In genomic region chr12:112166051-112167015, GRCh38 we compare ENCODE assay signal across 26 cellular contexts. TPM values are rescaled to one million over a fixed set of nuclear protein-coding genes. Genes with fewer than 3 reads are reported as not detected.
A peak's percentile ranks its signal among the peaks of the same experiment; 100 is the strongest.
DNase-seq lines count a peak whose midpoint lies in the region; ATAC-seq and TF ChIP-seq lines count a peak whose summit lies in the region.
"Had no signal": no experiment of that assay in that cellular context is flagged by ENCODE, and none has a peak within 500 bp of the region (broad histone marks: within the 10 kb centered on the region; RNA-seq: fewer than 3 reads in every experiment).

No MANE protein-coding gene starts in this region.

- peaks cover 7% of the 10 kb centered on the region for H3K36me3 Mint-ChIP-seq in T-helper 2 cell treated with Interferon-gamma antibody and Interleukin-4, amounts not matched to agents 5 μg/mL and 100 μg/mL, for 36 hours (ENCODE audit: low read depth)
- H3K36me3 Mint-ChIP-seq in endodermal cell (ENCODE audit: low read depth) (peaks cover 35% of the 10 kb centered on the region), GM23338 (ENCODE audit: low read depth) (peaks cover 24% of the 10 kb centered on the region)

- H3K4me1 ChIP-seq in endodermal cell (ENCODE audit: control insufficient read depth, insufficient read depth, low read length) (no peaks in the 10 kb centered on the region), sigmoid colon (no peaks in the 10 kb centered on the region), GM23338 (ENCODE audit: insufficient read depth) (no peaks in the 10 kb centered on the region)
- H3K4me1 ChIP-seq: pancreas, SJCRH30, tibial nerve had no signal

- H3K9me3 ChIP-seq in endodermal cell (ENCODE audit: control insufficient read depth, low read length) = no peaks in the 10 kb centered on the region
- H3K9me3 ChIP-seq in sigmoid colon = no peaks in the 10 kb centered on the region
- H3K9me3 ChIP-seq: pancreas, SJCRH30, tibial nerve had no signal

- H4K20me1 ChIP-seq in GM23338 (replicated peaks; ENCODE audit: insufficient read depth) = no peaks in the 10 kb centered on the region

- DNase-seq in T-helper 2 cell treated with Interferon-gamma antibody and Interleukin-4, amounts not matched to agents 5 μg/mL and 100 μg/mL, for 36 hours (ENCODE audit: low spot score) = no peak
- DNase-seq in T-helper 2 cell (no peak), H7 (peak; percentile 44), endodermal cell (peak; percentile 43), sigmoid colon (peak; percentile 57), GM19240 (ENCODE audit: insufficient read length, low spot score) (no peak), GM23338 (ENCODE audit: low spot score) (no peak)
- DNase-seq: activated CD4-positive, alpha-beta T cell treated with anti-CD3 and anti-CD28 coated beads for 48 hours; C1 segment of cervical spinal cord; effector CD4-positive, alpha-beta T cell; hippocampal formation; mammary epithelial cell; NCI-H1930; NCI-H2171 treated with DMSO at 0.1 percent for 48 hours; NCI-H510A; SJCRH30; stimulated activated CD4-positive, alpha-beta T cell treated with anti-CD3 and anti-CD28 coated beads, Interleukin-2, amount 100 ng/mL, for 24 hours; stimulated activated CD8-positive, alpha-beta memory T cell treated with anti-CD3 and anti-CD28 coated beads, Interleukin-4, amount 100 ng/mL, for 48 hours; SW 1271 had no signal

- intact Hi-C loops in sigmoid colon (cut with DNase I) = loop anchor here (10.0 kb wide), 1 partner anchor 222 kb away; no protein-coding TSS in a partner anchor

- TF ChIP-seq CTCF in endodermal cell (conservative IDR thresholded peaks at IDR 0.05) (no peak), sigmoid colon (IDR thresholded peaks at IDR 0.05) (no peak), GM23338 (conservative IDR thresholded peaks at IDR 0.05; ENCODE audit: low read depth in 2 of 2) (no peak)

- no peak overlapping the region for H3K4me3 Mint-ChIP-seq in T-helper 2 cell treated with Interferon-gamma antibody and Interleukin-4, amounts not matched to agents 5 μg/mL and 100 μg/mL, for 36 hours
- H3K4me3 Mint-ChIP-seq in endodermal cell = no peak overlapping the region
- H3K4me3 Mint-ChIP-seq in GM23338 = no peak overlapping the region
- H3K4me3 Mint-ChIP-seq: activated naive CD4-positive, alpha-beta T cell treated with anti-CD3 and anti-CD28 coated beads, Interleukin-2, amount 50 U/mL, for 24 hours; nephron had no signal

- no peaks in the 10 kb centered on the region for H3K9me2 ChIP-seq in GM23338 (ENCODE audit: insufficient read depth)

- H3K4me3 ChIP-seq in H7 (ENCODE audit: insufficient read depth, low read depth, low read length) (no peak overlapping the region), endodermal cell (ENCODE audit: low read length) (no peak overlapping the region), sigmoid colon (no peak overlapping the region), GM23338 (no peak overlapping the region)
- H3K4me3 ChIP-seq: pancreas, SJCRH30, tibial nerve had no signal

- no peaks in the 10 kb centered on the region for H3K27me3 ChIP-seq in H7 (ENCODE audit: control insufficient read depth, insufficient read depth, low read length)
- H3K27me3 ChIP-seq in endodermal cell (ENCODE audit: control insufficient read depth, insufficient read depth, low read length, poor library complexity, severe bottlenecking) = no peaks in the 10 kb centered on the region
- no peaks in the 10 kb centered on the region for H3K27me3 ChIP-seq in sigmoid colon
- no peaks in the 10 kb centered on the region for H3K27me3 ChIP-seq in GM23338 (ENCODE audit: insufficient read depth)
- H3K27me3 ChIP-seq: pancreas, SJCRH30, tibial nerve had no signal

- H3K27ac ChIP-seq in endodermal cell (ENCODE audit: low read depth, low read length) (no peak overlapping the region), sigmoid colon (no peak overlapping the region), GM23338 (ENCODE audit: low read depth) (no peak overlapping the region)
- H3K27ac ChIP-seq: 22Rv1, epithelial cell of prostate, pancreas, SJCRH30, tibial nerve had no signal

- no peak overlapping the region for H3K9ac ChIP-seq in endodermal cell (ENCODE audit: extremely low read depth, low read length, poor library complexity, severe bottlenecking)

- H3K36me3 ChIP-seq in H7 (replicated peaks; ENCODE audit: control insufficient read depth, insufficient read depth, low read length) (peaks cover 3% of the 10 kb centered on the region), endodermal cell (ENCODE audit: control insufficient read depth, insufficient read depth, low read length) (peaks cover 26% of the 10 kb centered on the region), sigmoid colon (peaks cover 7 to 78% (median 32%) of the 10 kb centered on the region in 4 donors), GM23338 (ENCODE audit: insufficient read depth) (no peaks in the 10 kb centered on the region)
- H3K36me3 ChIP-seq: SJCRH30 had no signal

- no peak for ATAC-seq in HG03521 (IDR thresholded peaks at IDR 0.05; ENCODE audit: unreplicated experiment)
- no peak for ATAC-seq in GM23338
- ATAC-seq: pancreas had no signal

- H3K27ac Mint-ChIP-seq in T-helper 2 cell treated with Interferon-gamma antibody and Interleukin-4, amounts not matched to agents 5 μg/mL and 100 μg/mL, for 36 hours = peak overlapping the region; percentile 26
- H3K27ac Mint-ChIP-seq in endodermal cell (no peak overlapping the region), GM23338 (no peak overlapping the region; the same call in 1 of the 2 replicates)
- H3K27ac Mint-ChIP-seq: activated naive CD4-positive, alpha-beta T cell treated with anti-CD3 and anti-CD28 coated beads, Interleukin-2, amount 50 U/mL, for 24 hours; nephron had no signal

- TF ChIP-seq EP300 in sigmoid colon (IDR thresholded peaks at IDR 0.05) = no peak

- H3K27me3 Mint-ChIP-seq in T-helper 2 cell treated with Interferon-gamma antibody and Interleukin-4, amounts not matched to agents 5 μg/mL and 100 μg/mL, for 36 hours (ENCODE audit: low read depth) = no peaks in the 10 kb centered on the region
- H3K27me3 Mint-ChIP-seq in endodermal cell (ENCODE audit: insufficient read depth) = no peaks in the 10 kb centered on the region
- H3K27me3 Mint-ChIP-seq in GM23338 (ENCODE audit: insufficient read depth, low read depth, poor library complexity) = peaks cover 19% of the 10 kb centered on the region
- H3K27me3 Mint-ChIP-seq: activated naive CD4-positive, alpha-beta T cell treated with anti-CD3 and anti-CD28 coated beads, Interleukin-2, amount 50 U/mL, for 24 hours had no signal

- H2AFZ ChIP-seq in GM23338 = no peak overlapping the region

- no peaks in the 10 kb centered on the region for H3K79me2 ChIP-seq in GM23338 (replicated peaks; ENCODE audit: insufficient read depth)

- H3F3A ChIP-seq in GM23338 (replicated peaks; ENCODE audit: low read depth) = no peaks in the 10 kb centered on the region

- H3K4me2 ChIP-seq in GM23338 = no peak overlapping the region

- 94 to 95% methylated on average over 19 to 26 of the region's 26 CpGs for WGBS in endodermal cell (ENCODE audit: insufficient coverage in 1 of 2, insufficient read length in 1 of 2), 2 experiments
- WGBS in sigmoid colon, 2 donors = 95 to 97% methylated on average over 26 of the region's 26 CpGs

- H3K4me1 Mint-ChIP-seq in T-helper 2 cell treated with Interferon-gamma antibody and Interleukin-4, amounts not matched to agents 5 μg/mL and 100 μg/mL, for 36 hours (ENCODE audit: low read depth) = no peaks in the 10 kb centered on the region
- H3K4me1 Mint-ChIP-seq in endodermal cell = no peaks in the 10 kb centered on the region
- peaks cover 3% of the 10 kb centered on the region; the same call in 1 of the 3 replicates for H3K4me1 Mint-ChIP-seq in GM23338
- H3K4me1 Mint-ChIP-seq: nephron had no signal

- H3K9me3 Mint-ChIP-seq in T-helper 2 cell treated with Interferon-gamma antibody and Interleukin-4, amounts not matched to agents 5 μg/mL and 100 μg/mL, for 36 hours = no peaks in the 10 kb centered on the region
- H3K9me3 Mint-ChIP-seq in endodermal cell = no peaks in the 10 kb centered on the region
- H3K9me3 Mint-ChIP-seq in GM23338 = no peaks in the 10 kb centered on the region
- H3K9me3 Mint-ChIP-seq: activated naive CD4-positive, alpha-beta T cell treated with anti-CD3 and anti-CD28 coated beads, Interleukin-2, amount 50 U/mL, for 24 hours; nephron had no signal

- no peak for TF ChIP-seq POLR2A in sigmoid colon (IDR thresholded peaks at IDR 0.05)

TF ChIP-seq in GM23338, 12 proteins besides CTCF, POLR2A, EP300 and RAD21 (continues in another document):
- TF ChIP-seq ZNF114 (CRISPR knock-in tag; IDR thresholded peaks at IDR 0.05) (no peak), JUNB (IDR thresholded peaks at IDR 0.05; ENCODE audit: unreplicated experiment) (no peak), NANOG (IDR thresholded peaks at IDR 0.05; ENCODE audit: borderline replicate concordance) (no peak), POLR2AphosphoS5 (IDR thresholded peaks at IDR 0.05; ENCODE audit: low read depth) (no peak), CREB1 (CRISPR knock-in tag; IDR thresholded peaks at IDR 0.05; ENCODE audit: low read depth) (no peak), ETS1 (IDR thresholded peaks at IDR 0.05) (no peak), EZH2phosphoT487 (IDR thresholded peaks at IDR 0.05; ENCODE audit: unreplicated experiment) (no peak), ZNF331 (CRISPR knock-in tag; IDR thresholded peaks at IDR 0.05; ENCODE audit: low read depth) (no peak)

RNA-seq across cellular contexts. Expression of gene TRAFD1, which starts 41.0 kb away (rescaled TPM):
- 21.1 and 24.2 TPM in 2 replicates for total RNA-seq in H7 (2014; rRNA removed; shearing (Covaris generic))
- total RNA-seq in endodermal cell (10 to 100 TPM; 25.2 to 28.9 TPM), sigmoid colon (10 to 100 TPM; 42.1 to 90.8 (median 74.7) TPM)
- 37.6 TPM for polyA plus RNA-seq in endodermal cell (2013, experiment 1 of 2)
- 32.3 TPM for polyA plus RNA-seq in endodermal cell (2013, experiment 2 of 2)
- polyA plus RNA-seq in sigmoid colon (10 to 100 TPM; 17.4 to 42.1 (median 17.6) TPM), GM23338 (2016; fragmentation: Nextera tagmentation; extraction: Ambion mirVana) (17.4 and 17.8 TPM in 2 replicates)
- total RNA-seq in GM23338 (2014; rRNA removed; shearing (Covaris generic)) = 30.4 and 35.6 TPM in 2 replicates

RNA-seq across cellular contexts. Expression of gene NAA25, which starts 57.8 kb away (rescaled TPM):
- total RNA-seq in H7 (2014; rRNA removed; shearing (Covaris generic)) = 23.2 and 30.3 TPM in 2 replicates
- 10 to 100 TPM; 34.2 to 36.3 TPM for total RNA-seq in endodermal cell
- 23.2 TPM for polyA plus RNA-seq in endodermal cell (2013, experiment 1 of 2)
- 20.1 TPM for polyA plus RNA-seq in endodermal cell (2013, experiment 2 of 2)
- total RNA-seq in sigmoid colon = 10 to 100 TPM; 21.6 to 26.6 (median 22.5) TPM
- polyA plus RNA-seq in sigmoid colon = 1 to 10 TPM in 2 of 3 donors, under 1 TPM in 1; 0.60 to 6.5 (median 1.6) TPM
- total RNA-seq in GM23338 (2014; rRNA removed; shearing (Covaris generic)) = 49.0 and 63.6 TPM in 2 replicates
- polyA plus RNA-seq in GM23338 (2016; fragmentation: Nextera tagmentation; extraction: Ambion mirVana) = 55.1 and 58.9 TPM in 2 replicates

Comparison
In these comparisons a context has a peak if more than half of its experiments do, and no peak if none do; other contexts are left out.
1. DNase-seq: peak in H7 (single experiment), endodermal cell (single experiment) and sigmoid colon (single experiment); none in T-helper 2 cell treated with Interferon-gamma antibody and Interleukin-4, amounts not matched to agents 5 μg/mL and 100 μg/mL, for 36 hours (single experiment), T-helper 2 cell (0 of 5), GM19240 (single experiment) and GM23338 (single experiment).